Comparison of ENCODE assay signal across 34 cellular contexts in the genomic region with DNA sequence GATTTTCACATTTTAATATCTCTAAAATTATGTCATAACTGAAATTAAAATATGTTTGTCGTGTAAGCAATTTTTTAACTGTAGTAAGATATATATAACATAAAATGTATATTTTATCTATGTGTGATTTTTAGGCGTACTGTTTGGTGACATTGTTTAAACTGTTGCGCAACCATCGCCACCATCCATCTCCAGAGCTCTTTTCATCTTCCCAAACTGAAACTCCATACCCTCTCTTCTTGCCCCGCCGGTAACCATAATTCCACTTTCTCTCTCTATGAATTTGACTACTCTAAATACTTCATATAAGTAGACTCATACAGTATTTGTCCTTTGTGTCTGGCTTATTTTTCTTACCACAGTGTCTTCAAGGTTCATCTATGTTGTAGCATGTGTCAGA.
"Had no signal": no experiment of that assay in that cellular context is flagged by ENCODE, and none has a peak within 500 bp of the region (broad histone marks: within the 10 kb centered on the region; RNA-seq: fewer than 3 reads in every experiment).

No MANE protein-coding gene starts in this region.

- FAIRE-seq: astrocyte, colon, TTC549 had no signal

- H3K27ac ChIP-seq: adrenal gland, body of pancreas, brain microvascular endothelial cell, breast epithelium, VCaP had no signal

- H3K36me3 ChIP-seq: adrenal gland, brain microvascular endothelial cell, breast epithelium had no signal

- H3K4me1 ChIP-seq: adrenal gland, body of pancreas, breast epithelium had no signal

- H3K27me3 ChIP-seq: adrenal gland, body of pancreas, brain microvascular endothelial cell, breast epithelium had no signal

- H3K9me3 ChIP-seq: adrenal gland, body of pancreas, breast epithelium had no signal

- H3K4me3 ChIP-seq: adrenal gland, body of pancreas, breast epithelium had no signal

- DNase-seq: activated B cell treated with CpG ODN at 0.5 μM for 24 hours; activated CD4-positive, alpha-beta memory T cell treated with anti-CD3 and anti-CD28 coated beads for 36 hours; activated CD4-positive, alpha-beta T cell treated with anti-CD3 and anti-CD28 coated beads for 4 hours; activated CD4-positive, alpha-beta T cell treated with anti-CD3 and anti-CD28 coated beads, Interleukin-2, amount 10 ng/mL, durations not matched to agents 24 days and 14 days; activated CD4-positive, alpha-beta T cell treated with anti-CD3 and anti-CD28 coated beads, Interleukin-2, amount 50 U/mL, for 1 hour; activated CD4-positive, alpha-beta T cell treated with anti-CD3 and anti-CD28 coated beads, Interleukin-2, amount 50 U/mL, for 4 hours; activated CD4-positive, CD25-positive, alpha-beta regulatory T cell treated with anti-CD3 and anti-CD28 coated beads, Interleukin-2, amount 50 U/mL, for 72 hours; activated CD8-positive, alpha-beta memory T cell treated with anti-CD3 and anti-CD28 coated beads, Interleukin-2, amount 50 U/mL, for 4 hours; activated CD8-positive, alpha-beta T cell treated with anti-CD3 and anti-CD28 coated beads for 36 hours; activated effector memory CD4-positive, alpha-beta T cell treated with anti-CD3 and anti-CD28 coated beads, Interleukin-2, amount 50 U/mL, for 16 hours; activated gamma-delta T cell treated with Interleukin-2 at 50 U/mL for 16 hours; activated naive CD4-positive, alpha-beta T cell; activated naive CD4-positive, alpha-beta T cell treated with anti-CD3 and anti-CD28 coated beads for 36 hours; activated naive CD4-positive, alpha-beta T cell treated with anti-CD3 and anti-CD28 coated beads, Interleukin-2, amount 50 U/mL, for 16 hours; activated naive CD8-positive, alpha-beta T cell treated with anti-CD3 and anti-CD28 coated beads for 36 hours; activated T-cell treated with anti-CD3 and anti-CD28 coated beads for 4 hours; activated T-cell treated with anti-CD3 and anti-CD28 coated beads, Interleukin-2, amount 50 U/mL, for 1 hour; activated T-cell treated with anti-CD3 and anti-CD28 coated beads, Interleukin-2, amount 50 U/mL, for 4 hours; activated T-cell treated with anti-CD3 and anti-CD28 coated beads, Interleukin-2, amount 50 U/mL, for 72 hours; adrenal gland; amniotic stem cell; aorta; body of pancreas; brain microvascular endothelial cell; central memory CD4-positive, alpha-beta T cell; T-helper 2 cell; T-helper 9 cell had no signal

- ATAC-seq: activated CD8-positive, alpha-beta T cell treated with anti-CD3 and anti-CD28 coated beads for 36 hours; activated naive CD4-positive, alpha-beta T cell treated with anti-CD3 and anti-CD28 coated beads, Interleukin-2, amount 50 U/mL, for 72 hours; activated T-cell treated with anti-CD3 and anti-CD28 coated beads, Interleukin-2, amount 50 U/mL, for 4 hours; activated T-cell treated with anti-CD3 and anti-CD28 coated beads, Interleukin-2, amount 50 U/mL, for 72 hours; activated T-helper 17 cell treated with anti-CD3 and anti-CD28 coated beads, Interleukin-2, amount 50 U/mL, for 72 hours; body of pancreas had no signal
